Comparison of ENCODE assay signal across 21 cellular contexts in the genomic region with DNA sequence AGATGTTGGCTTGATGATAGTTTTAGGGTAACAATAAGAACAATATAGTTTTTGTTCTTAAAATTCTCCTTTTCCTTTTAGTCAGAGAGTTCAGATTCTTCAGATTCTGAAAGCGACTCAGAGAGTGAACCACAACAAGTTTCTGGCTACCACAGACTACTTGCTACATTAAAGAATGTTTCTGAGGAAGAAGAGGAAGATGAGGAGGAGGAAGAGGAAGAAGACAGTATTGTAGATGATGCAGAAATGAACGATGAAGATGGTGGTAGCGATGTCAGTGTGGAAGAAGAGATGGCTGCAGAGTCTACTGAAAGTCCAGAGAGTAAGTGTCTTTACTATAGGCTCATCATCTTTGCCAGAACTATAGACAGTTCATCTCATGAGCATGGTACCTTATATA. TPM values are rescaled to one million over a fixed set of nuclear protein-coding genes. Genes with fewer than 3 reads are reported as not detected.
"Had no signal": no experiment of that assay in that cellular context is flagged by ENCODE, and none has a peak within 500 bp of the region (broad histone marks: within the 10 kb centered on the region; RNA-seq: fewer than 3 reads in every experiment).

No MANE protein-coding gene starts in this region.

- ATAC-seq: heart left ventricle, left colon, right lobe of liver, T-cell, upper lobe of right lung had no signal

- H3K27ac Mint-ChIP-seq: activated T-cell treated with anti-CD3 and anti-CD28 coated beads, Interleukin-2, amount 50 U/mL, for 24 hours; dendritic cell treated with granulocyte-macrophage colony-stimulating factor and Interleukin-4, amounts not matched to agents 40 ng/mL and 50 ng/mL, for 4 days; endodermal cell; T-cell had no signal

- H3K9me3 ChIP-seq: heart left ventricle, prostate gland, right lobe of liver, SJSA1, upper lobe of right lung had no signal

- H3K36me3 ChIP-seq: prostate gland had no signal

- H3K4me1 ChIP-seq: prostate gland had no signal

- H3K4me3 Mint-ChIP-seq: dendritic cell treated with granulocyte-macrophage colony-stimulating factor and Interleukin-4, amounts not matched to agents 40 ng/mL and 50 ng/mL, for 4 days; endodermal cell had no signal

- DNase-seq: activated CD4-positive, alpha-beta T cell treated with anti-CD3 and anti-CD28 coated beads for 48 hours; activated naive CD4-positive, alpha-beta T cell treated with Interleukin-2 at 50 U/mL for 16 hours; activated T-cell treated with anti-CD3 and anti-CD28 coated beads, Interleukin-2, amount 50 U/mL, for 24 hours; amygdala; brain microvascular endothelial cell; cerebellar nuclear complex; endodermal cell; foreskin melanocyte; heart left ventricle; left colon; naive B cell; nucleus accumbens; right lobe of liver; stimulated activated CD4-positive, alpha-beta T cell treated with anti-CD3 and anti-CD28 coated beads, Interleukin-2, amount 100 ng/mL, for 24 hours; stimulated activated naive CD4-positive, alpha-beta T cell treated with Interleukin-2 at 50 U/mL for 16 hours; T-cell; upper lobe of right lung had no signal

- H3K4me3 ChIP-seq: heart left ventricle, lung, prostate gland, right lobe of liver, SJSA1, upper lobe of right lung had no signal

- H3K27me3 Mint-ChIP-seq: activated T-cell treated with anti-CD3 and anti-CD28 coated beads, Interleukin-2, amount 50 U/mL, for 24 hours; T-cell had no signal

- H3K27ac ChIP-seq: heart left ventricle, prostate gland, right lobe of liver, upper lobe of right lung had no signal

- H3K27me3 ChIP-seq: brain microvascular endothelial cell, heart left ventricle, right lobe of liver, SJSA1, upper lobe of right lung had no signal

- H3K9me3 Mint-ChIP-seq: activated T-cell treated with anti-CD3 and anti-CD28 coated beads, Interleukin-2, amount 50 U/mL, for 24 hours; dendritic cell treated with granulocyte-macrophage colony-stimulating factor and Interleukin-4, amounts not matched to agents 40 ng/mL and 50 ng/mL, for 4 days; endodermal cell; naive B cell; T-cell had no signal

RNA-seq across cellular contexts. Expression of gene IRF6, which starts 24.8 kb away (rescaled TPM):
- total RNA-seq: SJSA1 had no signal
